9 cellular contexts compared by ENCODE assay signal in the genomic region with DNA sequence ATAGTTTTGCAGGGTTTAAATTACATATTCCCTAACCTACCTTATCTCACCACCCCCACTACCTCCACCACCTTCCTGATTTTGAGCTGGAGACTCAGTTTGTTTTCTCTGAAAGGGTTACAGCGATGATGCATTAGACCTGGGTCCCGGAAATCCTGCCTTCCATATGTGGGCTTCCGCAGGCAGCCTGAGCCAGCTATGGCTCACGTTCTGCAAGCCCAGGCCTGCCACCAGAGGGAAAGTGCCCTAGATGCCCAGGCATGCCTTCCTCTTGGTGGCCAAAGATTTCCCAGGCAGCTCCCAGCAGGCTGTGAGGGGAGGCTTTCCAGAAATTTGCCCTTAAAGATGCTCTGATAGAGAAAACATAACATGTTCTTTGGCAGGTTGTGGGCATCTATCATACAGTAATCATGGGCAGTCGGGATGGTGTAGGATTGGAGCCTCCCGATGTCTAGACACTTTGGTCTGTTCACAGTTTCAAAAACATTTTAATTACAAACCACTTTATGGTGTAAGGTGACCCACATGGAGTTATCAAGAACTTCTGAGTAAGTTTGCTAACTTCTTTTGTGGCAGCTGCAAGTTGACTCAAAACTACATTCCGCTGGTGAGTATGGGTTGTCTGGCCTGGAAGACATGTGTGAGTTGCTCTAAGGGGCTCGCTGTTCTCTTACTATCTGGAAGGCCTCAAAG.
A peak's percentile ranks its signal among the peaks of the same experiment; 100 is the strongest.
DNase-seq lines count a peak whose midpoint lies in the region; ATAC-seq and TF ChIP-seq lines count a peak whose summit lies in the region.
"Had no signal": no experiment of that assay in that cellular context is flagged by ENCODE, and none has a peak within 500 bp of the region (broad histone marks: within the 10 kb centered on the region; RNA-seq: fewer than 3 reads in every experiment).

No MANE protein-coding gene starts in this region.

- peak in 4 of 7 experiments; percentile 21 to 50 (median 38) for DNase-seq in CD8-positive, alpha-beta T cell
- peak; percentile 40 for DNase-seq in KBM-7
- peak; percentile 45 for DNase-seq in activated CD4-positive, alpha-beta T cell treated with anti-CD3 and anti-CD28 coated beads, Interleukin-2, amount 10 ng/mL, durations not matched to agents 7 days and 5 days
- DNase-seq in epithelial cell of prostate (ENCODE audit: low read depth, low spot score) = peak; percentile 88
- DNase-seq in GM10266 (ENCODE audit: extremely low spot score) = no peak
- DNase-seq in effector CD8-positive, alpha-beta T cell (lab: John Stamatoyannopoulos, UW) = no peak
- DNase-seq: NCI-H2081 treated with DMSO at 0.1 percent for 48 hours had no signal

- in situ Hi-C loops in KBM-7 (cut with MboI; ENCODE audit: low pct_unique_long_range_greater_than_20kb, low sequenced_read_pairs) = no loop called here

- H3K4me3 ChIP-seq in CD8-positive, alpha-beta T cell (ENCODE audit: low read depth, low read length) = no peak overlapping the region

- H3K27me3 Mint-ChIP-seq in CD8-positive, alpha-beta T cell (ENCODE audit: low read depth) = no peaks in the 10 kb centered on the region
- H3K27me3 Mint-ChIP-seq in activated CD4-positive, alpha-beta T cell treated with anti-CD3 and anti-CD28 coated beads, Interleukin-2, amount 10 ng/mL, durations not matched to agents 7 days and 5 days = no peaks in the 10 kb centered on the region

- no peaks in the 10 kb centered on the region for H3K36me3 ChIP-seq in CD8-positive, alpha-beta T cell (ENCODE audit: insufficient read depth, low read length)

- peak overlapping the region; percentile 43 for H3K4me3 Mint-ChIP-seq in CD8-positive, alpha-beta T cell
- peak overlapping the region; percentile 17 for H3K4me3 Mint-ChIP-seq in activated CD4-positive, alpha-beta T cell treated with anti-CD3 and anti-CD28 coated beads, Interleukin-2, amount 10 ng/mL, durations not matched to agents 7 days and 5 days

- H3K27ac ChIP-seq in CD8-positive, alpha-beta T cell (ENCODE audit: low read depth, low read length) = no peak overlapping the region
- H3K27ac ChIP-seq in epithelial cell of prostate = peak overlapping the region; percentile 100

- H3K9me3 Mint-ChIP-seq in CD8-positive, alpha-beta T cell = no peaks in the 10 kb centered on the region
- no peaks in the 10 kb centered on the region for H3K9me3 Mint-ChIP-seq in activated CD4-positive, alpha-beta T cell treated with anti-CD3 and anti-CD28 coated beads, Interleukin-2, amount 10 ng/mL, durations not matched to agents 7 days and 5 days

- peaks cover 36% of the 10 kb centered on the region for H3K4me1 Mint-ChIP-seq in CD8-positive, alpha-beta T cell (ENCODE audit: low read depth)
- H3K4me1 Mint-ChIP-seq in activated CD4-positive, alpha-beta T cell treated with anti-CD3 and anti-CD28 coated beads, Interleukin-2, amount 10 ng/mL, durations not matched to agents 7 days and 5 days = peaks cover 57% of the 10 kb centered on the region

- TF ChIP-seq CTCF in CD8-positive, alpha-beta T cell (IDR thresholded peaks at IDR 0.05) = no peak
- no peak for TF ChIP-seq CTCF in GM10266 (IDR thresholded peaks at IDR 0.05; ENCODE audit: control insufficient read depth, insufficient read depth, low read depth, missing control alignments)

- peaks cover 17% of the 10 kb centered on the region for H3K4me1 ChIP-seq in CD8-positive, alpha-beta T cell (ENCODE audit: insufficient read depth, low read length)

- peak overlapping the region; percentile 47 for H3K27ac Mint-ChIP-seq in CD8-positive, alpha-beta T cell
- H3K27ac Mint-ChIP-seq in activated CD4-positive, alpha-beta T cell treated with anti-CD3 and anti-CD28 coated beads, Interleukin-2, amount 10 ng/mL, durations not matched to agents 7 days and 5 days = peak overlapping the region; percentile 78

- ATAC-seq in CD8-positive, alpha-beta T cell = peak; percentile 39
- ATAC-seq in HG03442 (IDR thresholded peaks at IDR 0.05; ENCODE audit: unreplicated experiment) (no peak), GM19324 (IDR thresholded peaks at IDR 0.05; ENCODE audit: low FRiP score, unreplicated experiment) (no peak)

- POLR2A ChIA-PET in CD8-positive, alpha-beta T cell (lab: Charles Lee) = interaction anchor here (1.0 kb wide), 1 partner anchor 19 kb away, joined by 3 read pairs; no protein-coding TSS in a partner anchor
- POLR2A ChIA-PET in activated CD4-positive, alpha-beta T cell treated with anti-CD3 and anti-CD28 coated beads, Interleukin-2, amount 10 ng/mL, durations not matched to agents 7 days and 5 days (lab: Charles Lee) = interaction anchor here (1.2 kb wide), 1 partner anchor 10 kb away, joined by 7 read pairs; no protein-coding TSS in a partner anchor

- H3K9me3 ChIP-seq in CD8-positive, alpha-beta T cell (ENCODE audit: low read length) = no peaks in the 10 kb centered on the region

- H3K27me3 ChIP-seq in CD8-positive, alpha-beta T cell (ENCODE audit: insufficient read depth, low read length) = no peaks in the 10 kb centered on the region

- no peaks in the 10 kb centered on the region for H3K36me3 Mint-ChIP-seq in CD8-positive, alpha-beta T cell
- H3K36me3 Mint-ChIP-seq in activated CD4-positive, alpha-beta T cell treated with anti-CD3 and anti-CD28 coated beads, Interleukin-2, amount 10 ng/mL, durations not matched to agents 7 days and 5 days (ENCODE audit: low read depth) = peaks cover 12% of the 10 kb centered on the region

- CTCF ChIA-PET in CD8-positive, alpha-beta T cell (lab: Charles Lee) = interaction anchor here (1.9 kb wide), 1 partner anchor 11 kb away, joined by 11 read pairs; no protein-coding TSS in a partner anchor
- CTCF ChIA-PET in activated CD4-positive, alpha-beta T cell treated with anti-CD3 and anti-CD28 coated beads, Interleukin-2, amount 10 ng/mL, durations not matched to agents 7 days and 5 days (lab: Charles Lee) = interaction anchor here (0.9 to 8.3 kb wide), 7 partner anchors 8 to 145 kb away, joined by 3 to 53 read pairs (median 3); no protein-coding TSS in a partner anchor

- intact Hi-C loops in CD8-positive, alpha-beta T cell (cut with DNase I, micrococcal nuclease) = no loop called here

Comparison
In these comparisons a context has a peak if more than half of its experiments do, and no peak if none do; other contexts are left out.
1. DNase-seq: peak in CD8-positive, alpha-beta T cell (4 of 7), KBM-7 (single experiment), activated CD4-positive, alpha-beta T cell treated with anti-CD3 and anti-CD28 coated beads, Interleukin-2, amount 10 ng/mL, durations not matched to agents 7 days and 5 days (single experiment) and epithelial cell of prostate (single experiment); none in GM10266 (single experiment) and effector CD8-positive, alpha-beta T cell (single experiment).